13 cellular contexts compared by ENCODE assay signal in the genomic region with DNA sequence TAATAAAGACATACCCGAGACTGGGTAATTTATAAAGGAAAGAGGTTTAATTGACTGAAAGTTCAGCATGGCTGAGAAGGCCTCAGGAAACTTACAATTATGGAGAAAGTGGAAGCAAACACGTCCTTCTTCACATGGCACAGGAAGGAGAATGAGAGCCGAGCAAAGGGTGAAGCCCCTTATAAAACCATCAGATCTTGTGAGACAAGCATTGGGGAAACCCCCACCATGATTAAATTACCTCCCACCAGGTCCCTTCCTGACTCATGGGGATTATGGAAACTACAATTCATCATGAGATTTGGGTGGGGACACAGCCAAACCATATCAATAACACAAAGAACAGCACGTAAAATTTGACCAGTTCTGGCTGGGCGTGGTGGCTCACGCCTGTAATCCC.
"Had no signal": no experiment of that assay in that cellular context is flagged by ENCODE, and none has a peak within 500 bp of the region (broad histone marks: within the 10 kb centered on the region; RNA-seq: fewer than 3 reads in every experiment).

No MANE protein-coding gene starts in this region.

- DNase-seq: activated T-cell treated with anti-CD3 and anti-CD28 coated beads for 4 hours; amniotic stem cell; effector CD4-positive, alpha-beta T cell; gastrocnemius medialis; head of caudate nucleus; kidney; left lung; midbrain; stimulated activated CD4-positive, alpha-beta T cell treated with anti-CD3 and anti-CD28 coated beads, Interleukin-1b, Interleukin-23, amount 100 ng/mL, for 48 hours; upper lobe of right lung had no signal

- H3K27ac Mint-ChIP-seq: T-helper 2 cell treated with Interferon-gamma antibody and Interleukin-4, amounts not matched to agents 5 μg/mL and 100 μg/mL, for 36 hours; WTC11 had no signal

- H3K4me3 ChIP-seq: gastrocnemius medialis, left lung, SK-N-MC, upper lobe of right lung had no signal

- ATAC-seq: gastrocnemius medialis, left lung, upper lobe of right lung, WTC11 had no signal

- H3K4me3 Mint-ChIP-seq: T-helper 2 cell treated with Interferon-gamma antibody and Interleukin-4, amounts not matched to agents 5 μg/mL and 100 μg/mL, for 36 hours; WTC11 had no signal
